In the genomic region with DNA sequence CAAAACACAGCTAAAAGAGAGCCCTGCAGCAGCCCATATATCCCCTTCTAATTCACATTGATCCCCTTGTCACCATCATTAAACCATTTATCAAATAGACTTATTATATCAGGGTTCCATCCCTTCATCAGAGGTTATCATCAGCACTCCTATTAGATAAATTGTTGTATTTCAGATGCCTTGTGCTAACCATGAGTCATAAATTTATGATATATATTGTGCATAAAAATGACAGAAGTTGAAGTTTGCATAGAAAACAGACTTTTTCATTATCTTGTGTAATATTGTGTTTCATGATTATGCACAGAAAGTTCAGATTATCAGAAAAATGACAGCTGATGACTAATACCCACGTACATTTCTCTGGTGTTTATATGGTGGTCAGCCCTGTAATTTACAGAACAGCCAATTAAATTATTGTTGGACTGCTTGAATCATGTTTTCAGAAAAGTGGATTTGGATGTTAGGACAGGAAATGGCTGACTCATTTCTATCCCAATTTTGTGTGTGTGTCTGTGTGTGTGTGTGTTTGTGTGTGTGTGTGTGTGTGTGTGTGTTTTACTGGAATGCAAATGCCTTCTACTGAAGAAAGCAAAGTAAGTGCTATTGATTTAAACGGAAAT, we compare ENCODE assay signal across 14 cellular contexts.
DNase-seq lines count a peak whose midpoint lies in the region; ATAC-seq and TF ChIP-seq lines count a peak whose summit lies in the region.
"Had no signal": no experiment of that assay in that cellular context is flagged by ENCODE, and none has a peak within 500 bp of the region (broad histone marks: within the 10 kb centered on the region; RNA-seq: fewer than 3 reads in every experiment).

No MANE protein-coding gene starts in this region.

- ATAC-seq in activated T-cell treated with anti-CD3 and anti-CD28 coated beads, Interleukin-2, amount 50 U/mL, for 72 hours (replicated peaks in 1 of 2), result no peak
- ATAC-seq: Panc1 had no signal

- no peak overlapping the region for H3K4me3 ChIP-seq in BJ (ENCODE audit: low read depth, low read length)
- no peak overlapping the region for H3K4me3 ChIP-seq in MG63
- no peak overlapping the region for H3K4me3 ChIP-seq in dorsolateral prefrontal cortex
- H3K4me3 ChIP-seq: lung, prostate gland had no signal

- no peaks in the 10 kb centered on the region for H3K36me3 Mint-ChIP-seq in activated T-cell treated with anti-CD3 and anti-CD28 coated beads, Interleukin-2, amount 50 U/mL, for 72 hours (ENCODE audit: insufficient read depth in 2 of 2)

- no peaks in the 10 kb centered on the region for H3K27me3 Mint-ChIP-seq in activated T-cell treated with anti-CD3 and anti-CD28 coated beads, Interleukin-2, amount 50 U/mL, for 72 hours (ENCODE audit: low read depth)

- no peak overlapping the region for H3K27ac ChIP-seq in dorsolateral prefrontal cortex
- H3K27ac ChIP-seq: prostate gland had no signal

- no peak overlapping the region for H3K4me3 Mint-ChIP-seq in activated T-cell treated with anti-CD3 and anti-CD28 coated beads, Interleukin-2, amount 50 U/mL, for 72 hours

- POLR2A ChIA-PET in BJ (lab: Charles Lee), result no interaction called here

- no peaks in the 10 kb centered on the region for H3K4me1 Mint-ChIP-seq in activated T-cell treated with anti-CD3 and anti-CD28 coated beads, Interleukin-2, amount 50 U/mL, for 72 hours (ENCODE audit: low read depth)

- H3K27me3 ChIP-seq in BJ (ENCODE audit: control insufficient read depth, insufficient read depth, low read length) (no peaks in the 10 kb centered on the region), MG63 (no peaks in the 10 kb centered on the region), dorsolateral prefrontal cortex (no peaks in the 10 kb centered on the region)

- no peaks in the 10 kb centered on the region for H3K9me3 Mint-ChIP-seq in activated T-cell treated with anti-CD3 and anti-CD28 coated beads, Interleukin-2, amount 50 U/mL, for 72 hours

- CTCF ChIA-PET in BJ (lab: Yijun Ruan, JAX), result interaction anchor here (0.9 to 4.7 kb wide), 4 partner anchors 12 to 326 kb away, joined by 3 to 22 read pairs (median 4); no protein-coding TSS in a partner anchor

- H3K9me3 ChIP-seq in MG63, result no peaks in the 10 kb centered on the region
- H3K9me3 ChIP-seq: prostate gland had no signal

- DNase-seq in BJ (ENCODE audit: low read depth), result peak; percentile 81
- DNase-seq in MG63, result peak; percentile 35
- DNase-seq in dedifferentiated amniotic fluid mesenchymal stem cell (ENCODE audit: extremely low spot score), result peak; percentile 75
- peak; percentile 95 for DNase-seq in non-pigmented ciliary epithelial cell (ENCODE audit: low read depth)
- no peak for DNase-seq in HuH-7 (ENCODE audit: low spot score)
- no peak for DNase-seq in NCI-H526 (lab: John Stamatoyannopoulos, UW)
- DNase-seq in dorsolateral prefrontal cortex, result no peak
- no peak for DNase-seq in activated T-cell treated with anti-CD3 and anti-CD28 coated beads, Interleukin-2, amount 50 U/mL, for 72 hours
- DNase-seq: caudate nucleus, glutamatergic neuron, NCI-H187 had no signal

- H3K36me3 ChIP-seq in BJ (ENCODE audit: control insufficient read depth, insufficient read depth, low read length) (no peaks in the 10 kb centered on the region), MG63 (no peaks in the 10 kb centered on the region)
- H3K36me3 ChIP-seq: prostate gland had no signal

- no peak for TF ChIP-seq CTCF in BJ (IDR thresholded peaks at IDR 0.05; ENCODE audit: insufficient read depth, low read depth, low read length)
- TF ChIP-seq CTCF in dorsolateral prefrontal cortex (IDR thresholded peaks at IDR 0.05 in 54 of 56, conservative IDR thresholded peaks at IDR 0.05 in 2 of 56; ENCODE audit: low read depth in 1 of 56, partially characterized antibody in 56 of 56), result no peak

- intact Hi-C loops in dorsolateral prefrontal cortex (cut with DNase I), result no loop called here

- no peak overlapping the region for H3K27ac Mint-ChIP-seq in activated T-cell treated with anti-CD3 and anti-CD28 coated beads, Interleukin-2, amount 50 U/mL, for 72 hours

Comparison
In these comparisons a context has a peak if more than half of its experiments do, and no peak if none do; other contexts are left out.
1. DNase-seq: peak in BJ (single experiment), MG63 (single experiment), dedifferentiated amniotic fluid mesenchymal stem cell (single experiment) and non-pigmented ciliary epithelial cell (single experiment); none in HuH-7 (single experiment), NCI-H526 (0 of 2), dorsolateral prefrontal cortex (0 of 10) and activated T-cell treated with anti-CD3 and anti-CD28 coated beads, Interleukin-2, amount 50 U/mL, for 72 hours (0 of 2).